24 cellular contexts compared by ENCODE assay signal in genomic region chrX:400258-400657, GRCh38.
"Had no signal": no experiment of that assay in that cellular context is flagged by ENCODE, and none has a peak within 500 bp of the region (broad histone marks: within the 10 kb centered on the region; RNA-seq: fewer than 3 reads in every experiment).

No MANE protein-coding gene starts in this region.

- H3K27ac ChIP-seq: parathyroid adenoma, right lobe of liver, testis, tibial artery, upper lobe of left lung had no signal

- H3K4me3 Mint-ChIP-seq: effector memory CD8-positive, alpha-beta T cell; immature natural killer cell; memory B cell; naive thymus-derived CD4-positive, alpha-beta T cell had no signal

- H3K27me3 ChIP-seq: right lobe of liver, testis, tibial artery, upper lobe of left lung had no signal

- H3K36me3 ChIP-seq: right lobe of liver, tibial artery, upper lobe of left lung had no signal

- H3K79me2 ChIP-seq: parathyroid adenoma had no signal

- H3K9ac ChIP-seq: parathyroid adenoma had no signal

- H3K4me1 Mint-ChIP-seq: immature natural killer cell, memory B cell had no signal

- H3K27ac Mint-ChIP-seq: effector memory CD8-positive, alpha-beta T cell; immature natural killer cell; memory B cell; naive thymus-derived CD4-positive, alpha-beta T cell; progenitor cell of endocrine pancreas had no signal

- DNase-seq: cortex of kidney; effector memory CD8-positive, alpha-beta T cell; hypothalamus; immature natural killer cell; islet precursor cell; kidney glomerular epithelial cell; naive thymus-derived CD4-positive, alpha-beta T cell; right lobe of liver; stimulated activated CD4-positive, alpha-beta T cell treated with anti-CD3 and anti-CD28 coated beads, Interleukin-12 subunit alpha, Interleukin-12 subunit beta, amount 100 ng/mL, for 4 hours; stimulated activated CD4-positive, alpha-beta T cell treated with anti-CD3 and anti-CD28 coated beads, Interleukin-1b, Interleukin-23, amount 100 ng/mL, for 48 hours; stimulated activated CD4-positive, alpha-beta T cell treated with anti-CD3 and anti-CD28 coated beads, Interleukin-4, amount 100 ng/mL, for 1 hour; stimulated activated CD8-positive, alpha-beta memory T cell treated with anti-CD3 and anti-CD28 coated beads, Interleukin-4, amount 100 ng/mL, for 48 hours; stimulated activated naive CD4-positive, alpha-beta T cell treated with Interleukin-2 at 50 U/mL for 16 hours; substantia nigra; testis; tibial artery; upper lobe of left lung had no signal

- H3K4me3 ChIP-seq: lung, right lobe of liver, smooth muscle cell, testis, tibial artery, upper lobe of left lung had no signal

- H3K4me1 ChIP-seq: parathyroid adenoma, right lobe of liver, testis, tibial artery, upper lobe of left lung had no signal

- H3K9me3 ChIP-seq: right lobe of liver, testis, tibial artery, upper lobe of left lung had no signal

- FAIRE-seq: frontal cortex, urothelium cell line had no signal

- H2AFZ ChIP-seq: parathyroid adenoma had no signal

- H3K36me3 Mint-ChIP-seq: immature natural killer cell had no signal

- H3K27me3 Mint-ChIP-seq: effector memory CD8-positive, alpha-beta T cell; memory B cell; naive thymus-derived CD4-positive, alpha-beta T cell; progenitor cell of endocrine pancreas had no signal

- H3K4me2 ChIP-seq: smooth muscle cell had no signal

- ATAC-seq: effector memory CD8-positive, alpha-beta T cell; naive thymus-derived CD4-positive, alpha-beta T cell; right lobe of liver had no signal

- H3K9me3 Mint-ChIP-seq: immature natural killer cell had no signal
